15 cellular contexts compared by ENCODE assay signal in the genomic region with DNA sequence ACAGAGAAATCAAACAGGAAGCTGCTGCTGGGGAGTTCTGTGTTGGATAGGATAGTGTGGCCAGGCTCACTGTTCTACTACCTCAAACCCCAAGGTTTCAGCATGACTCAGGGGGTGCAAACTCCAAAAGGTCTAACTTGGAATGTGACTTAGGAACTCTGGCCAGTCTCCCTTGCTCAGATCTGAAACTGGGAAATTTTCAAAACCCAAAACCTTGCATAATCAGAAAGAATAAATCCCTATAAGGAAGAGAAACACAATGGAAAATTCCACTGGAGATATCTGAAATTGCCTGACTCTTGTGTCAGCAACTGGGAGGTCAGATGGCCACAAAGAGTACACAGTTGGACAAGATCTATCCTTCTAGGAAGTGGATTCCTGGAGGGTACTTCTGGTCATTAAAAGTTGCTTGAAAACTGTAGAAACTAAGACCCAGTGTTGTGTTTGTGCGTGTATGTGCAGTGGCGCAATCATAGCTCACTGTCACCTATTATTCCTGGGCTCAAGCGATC. TPM values are rescaled to one million over a fixed set of nuclear protein-coding genes. Genes with fewer than 3 reads are reported as not detected.
A peak's percentile ranks its signal among the peaks of the same experiment; 100 is the strongest.
DNase-seq lines count a peak whose midpoint lies in the region; ATAC-seq and TF ChIP-seq lines count a peak whose summit lies in the region.
"Had no signal": no experiment of that assay in that cellular context is flagged by ENCODE, and none has a peak within 500 bp of the region (broad histone marks: within the 10 kb centered on the region; RNA-seq: fewer than 3 reads in every experiment).

No MANE protein-coding gene starts in this region.

- peak overlapping the region; percentile 25 to 60 for H3K27ac ChIP-seq in coronary artery
- H3K27ac ChIP-seq in CD4-positive, alpha-beta T cell (ENCODE audit: low read depth, low read length): no peak overlapping the region
- no peak overlapping the region for H3K27ac ChIP-seq in CD8-positive, alpha-beta T cell (ENCODE audit: low read depth, low read length)

- H3K27me3 ChIP-seq in CD4-positive, alpha-beta T cell (ENCODE audit: control insufficient read depth, insufficient read depth, low read length): no peaks in the 10 kb centered on the region
- H3K27me3 ChIP-seq in CD8-positive, alpha-beta T cell (ENCODE audit: insufficient read depth, low read length): no peaks in the 10 kb centered on the region

- TF ChIP-seq CTCF in coronary artery (IDR thresholded peaks at IDR 0.05) (no peak), mucosa of descending colon (IDR thresholded peaks at IDR 0.05) (no peak)
- no peak for TF ChIP-seq CTCF in CD4-positive, alpha-beta T cell (IDR thresholded peaks at IDR 0.05)
- TF ChIP-seq CTCF in CD8-positive, alpha-beta T cell (IDR thresholded peaks at IDR 0.05): no peak

- peak overlapping the region; percentile 58 for H3K27ac Mint-ChIP-seq in stimulated activated naive CD8-positive, alpha-beta T cell treated with anti-CD3 and anti-CD28 coated beads, Interleukin-15, Interleukin-2, amounts not matched to agents 100 ng/mL and 50 ng/mL, for 24 hours
- H3K27ac Mint-ChIP-seq in stimulated activated naive CD8-positive, alpha-beta T cell treated with anti-CD3 and anti-CD28 coated beads, Interleukin-15, amount 100 ng/mL, for 72 hours: no peak overlapping the region
- no peak overlapping the region for H3K27ac Mint-ChIP-seq in CD4-positive, alpha-beta T cell
- H3K27ac Mint-ChIP-seq in CD8-positive, alpha-beta T cell: no peak overlapping the region
- H3K27ac Mint-ChIP-seq: CD14-positive monocyte, T-helper 17 cell had no signal

- no peaks in the 10 kb centered on the region for H3K36me3 ChIP-seq in mucosa of descending colon (ENCODE audit: low read depth)
- no peaks in the 10 kb centered on the region for H3K36me3 ChIP-seq in CD8-positive, alpha-beta T cell (ENCODE audit: insufficient read depth, low read length)

- no peak for DNase-seq in stimulated activated naive CD8-positive, alpha-beta T cell treated with anti-CD3 and anti-CD28 coated beads, Interleukin-15, amount 100 ng/mL, for 72 hours
- no peak for DNase-seq in coronary artery (ENCODE audit: low spot score)
- DNase-seq in mucosa of descending colon: no peak
- DNase-seq in CD4-positive, alpha-beta T cell: no peak
- no peak for DNase-seq in CD8-positive, alpha-beta T cell
- DNase-seq in midbrain (lab: John Stamatoyannopoulos, UW): no peak
- no peak for DNase-seq in iPS-NIHi11 (ENCODE audit: low spot score)
- DNase-seq: activated T-cell treated with anti-CD3 and anti-CD28 coated beads for 4 hours; kidney; NCI-H510A; stimulated activated CD4-positive, alpha-beta T cell treated with anti-CD3 and anti-CD28 coated beads, Interleukin-1b, Interleukin-23, amount 100 ng/mL, for 48 hours; T-helper 17 cell had no signal

- H3K4me3 ChIP-seq in coronary artery (no peak overlapping the region), mucosa of descending colon (no peak overlapping the region)
- H3K4me3 ChIP-seq in CD8-positive, alpha-beta T cell (ENCODE audit: low read depth, low read length): no peak overlapping the region

- POLR2A ChIA-PET in CD4-positive, alpha-beta T cell (lab: Charles Lee): no interaction called here
- POLR2A ChIA-PET in CD8-positive, alpha-beta T cell (lab: Charles Lee): no interaction called here

- no peaks in the 10 kb centered on the region for H3K36me3 Mint-ChIP-seq in stimulated activated naive CD8-positive, alpha-beta T cell treated with anti-CD3 and anti-CD28 coated beads, Interleukin-15, Interleukin-2, amounts not matched to agents 100 ng/mL and 50 ng/mL, for 24 hours (ENCODE audit: low read depth)
- no peaks in the 10 kb centered on the region for H3K36me3 Mint-ChIP-seq in CD4-positive, alpha-beta T cell (ENCODE audit: low read depth)
- H3K36me3 Mint-ChIP-seq in CD8-positive, alpha-beta T cell: no peaks in the 10 kb centered on the region
- H3K36me3 Mint-ChIP-seq: CD14-positive monocyte, IgD-negative memory B cell had no signal

- no peaks in the 10 kb centered on the region for H3K9me3 ChIP-seq in mucosa of descending colon
- no peaks in the 10 kb centered on the region for H3K9me3 ChIP-seq in CD4-positive, alpha-beta T cell (ENCODE audit: control insufficient read depth, low read length)
- no peaks in the 10 kb centered on the region for H3K9me3 ChIP-seq in CD8-positive, alpha-beta T cell (ENCODE audit: low read length)

- no peaks in the 10 kb centered on the region for H3K4me1 ChIP-seq in mucosa of descending colon (ENCODE audit: low read depth)
- no peaks in the 10 kb centered on the region for H3K4me1 ChIP-seq in CD8-positive, alpha-beta T cell (ENCODE audit: insufficient read depth, low read length)

- CTCF ChIA-PET in CD4-positive, alpha-beta T cell (lab: Charles Lee): no interaction called here
- CTCF ChIA-PET in CD8-positive, alpha-beta T cell (lab: Charles Lee): no interaction called here

- peaks cover 5% of the 10 kb centered on the region for H3K4me1 Mint-ChIP-seq in stimulated activated naive CD8-positive, alpha-beta T cell treated with anti-CD3 and anti-CD28 coated beads, Interleukin-15, Interleukin-2, amounts not matched to agents 100 ng/mL and 50 ng/mL, for 24 hours (ENCODE audit: low read depth)
- H3K4me1 Mint-ChIP-seq in stimulated activated naive CD8-positive, alpha-beta T cell treated with anti-CD3 and anti-CD28 coated beads, Interleukin-15, amount 100 ng/mL, for 72 hours: peaks cover 12% of the 10 kb centered on the region
- H3K4me1 Mint-ChIP-seq in CD4-positive, alpha-beta T cell (ENCODE audit: low read depth): no peaks in the 10 kb centered on the region
- H3K4me1 Mint-ChIP-seq in CD8-positive, alpha-beta T cell (ENCODE audit: low read depth): no peaks in the 10 kb centered on the region

- H3K9me3 Mint-ChIP-seq in stimulated activated naive CD8-positive, alpha-beta T cell treated with anti-CD3 and anti-CD28 coated beads, Interleukin-15, Interleukin-2, amounts not matched to agents 100 ng/mL and 50 ng/mL, for 24 hours: no peaks in the 10 kb centered on the region
- H3K9me3 Mint-ChIP-seq in stimulated activated naive CD8-positive, alpha-beta T cell treated with anti-CD3 and anti-CD28 coated beads, Interleukin-15, amount 100 ng/mL, for 72 hours: no peaks in the 10 kb centered on the region
- no peaks in the 10 kb centered on the region for H3K9me3 Mint-ChIP-seq in CD4-positive, alpha-beta T cell
- no peaks in the 10 kb centered on the region for H3K9me3 Mint-ChIP-seq in CD8-positive, alpha-beta T cell
- H3K9me3 Mint-ChIP-seq: CD14-positive monocyte, IgD-negative memory B cell had no signal

- intact Hi-C loops in mucosa of descending colon (cut with DNase I, micrococcal nuclease): no loop called here
- intact Hi-C loops in CD4-positive, alpha-beta T cell (cut with DNase I, micrococcal nuclease): no loop called here
- intact Hi-C loops in CD8-positive, alpha-beta T cell (cut with DNase I, micrococcal nuclease): no loop called here

- H3K27me3 Mint-ChIP-seq in stimulated activated naive CD8-positive, alpha-beta T cell treated with anti-CD3 and anti-CD28 coated beads, Interleukin-15, Interleukin-2, amounts not matched to agents 100 ng/mL and 50 ng/mL, for 24 hours: no peaks in the 10 kb centered on the region
- no peaks in the 10 kb centered on the region for H3K27me3 Mint-ChIP-seq in stimulated activated naive CD8-positive, alpha-beta T cell treated with anti-CD3 and anti-CD28 coated beads, Interleukin-15, amount 100 ng/mL, for 72 hours
- no peaks in the 10 kb centered on the region for H3K27me3 Mint-ChIP-seq in CD4-positive, alpha-beta T cell
- no peaks in the 10 kb centered on the region for H3K27me3 Mint-ChIP-seq in CD8-positive, alpha-beta T cell (ENCODE audit: low read depth)
- H3K27me3 Mint-ChIP-seq: IgD-negative memory B cell had no signal

- no peak for ATAC-seq in stimulated activated naive CD8-positive, alpha-beta T cell treated with anti-CD3 and anti-CD28 coated beads, Interleukin-15, amount 100 ng/mL, for 72 hours
- peak; percentile 50 for ATAC-seq in mucosa of descending colon
- no peak for ATAC-seq in CD4-positive, alpha-beta T cell (ENCODE audit: poor library complexity)
- no peak for ATAC-seq in CD8-positive, alpha-beta T cell
- ATAC-seq: T-helper 17 cell had no signal

- no peak overlapping the region for H3K4me3 Mint-ChIP-seq in stimulated activated naive CD8-positive, alpha-beta T cell treated with anti-CD3 and anti-CD28 coated beads, Interleukin-15, Interleukin-2, amounts not matched to agents 100 ng/mL and 50 ng/mL, for 24 hours
- no peak overlapping the region for H3K4me3 Mint-ChIP-seq in stimulated activated naive CD8-positive, alpha-beta T cell treated with anti-CD3 and anti-CD28 coated beads, Interleukin-15, amount 100 ng/mL, for 72 hours
- no peak overlapping the region for H3K4me3 Mint-ChIP-seq in CD4-positive, alpha-beta T cell
- H3K4me3 Mint-ChIP-seq in CD8-positive, alpha-beta T cell: no peak overlapping the region
- H3K4me3 Mint-ChIP-seq: CD14-positive monocyte, IgD-negative memory B cell, T-helper 17 cell had no signal

RNA-seq across cellular contexts. Expression of a gene that starts 58.0 kb away (rescaled TPM):
- total RNA-seq in mucosa of descending colon: under 1 TPM in 2 of 3 donors, not detected in 1; 0.13 to 0.43 TPM
- under 1 TPM; 0.49 to 0.56 TPM for total RNA-seq in CD4-positive, alpha-beta T cell
- total RNA-seq in CD8-positive, alpha-beta T cell: under 1 TPM in 1 of 2 experiments, not detected in 1; 0.30 TPM
- total RNA-seq: kidney had no signal

Comparison
In these comparisons a context has a peak if more than half of its experiments do, and no peak if none do; other contexts are left out.
1. H3K27ac ChIP-seq: peak in coronary artery (2 of 2); none in CD4-positive, alpha-beta T cell (single experiment) and CD8-positive, alpha-beta T cell (single experiment).